In the genomic region with DNA sequence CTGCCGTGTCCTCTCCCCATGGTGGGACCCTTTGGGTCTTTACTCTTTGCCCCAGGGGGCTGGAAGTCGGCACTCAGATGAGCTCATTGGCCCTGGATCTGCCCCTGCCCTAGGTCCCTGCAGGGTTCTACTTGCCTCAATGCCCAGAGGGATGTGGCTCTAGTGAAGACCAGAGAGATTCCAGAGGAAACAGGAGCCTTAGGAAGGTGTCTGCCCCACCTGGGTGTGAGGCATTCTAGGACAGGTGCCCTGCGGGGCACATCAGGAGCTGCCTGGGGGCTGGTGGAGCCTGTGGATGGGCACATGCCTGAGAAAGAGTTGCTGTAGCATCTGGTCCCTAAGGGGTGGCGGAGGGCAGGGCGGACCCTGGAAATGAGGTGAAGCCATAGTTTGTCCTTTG, we compare ENCODE assay signal across 20 cellular contexts.
"Had no signal": no experiment of that assay in that cellular context is flagged by ENCODE, and none has a peak within 500 bp of the region (broad histone marks: within the 10 kb centered on the region; RNA-seq: fewer than 3 reads in every experiment).

No MANE protein-coding gene starts in this region.

- H3K9me3 ChIP-seq: body of pancreas, gastrocnemius medialis, heart left ventricle, ovary, upper lobe of left lung had no signal

- H3K4me1 Mint-ChIP-seq: activated naive CD8-positive, alpha-beta T cell treated with anti-CD3 and anti-CD28 coated beads for 36 hours; central memory CD8-positive, alpha-beta T cell had no signal

- ATAC-seq: activated CD4-positive, CD25-positive, alpha-beta regulatory T cell treated with anti-CD3 and anti-CD28 coated beads, Interleukin-2, amount 50 U/mL, for 24 hours; body of pancreas; gastrocnemius medialis; left colon had no signal

- H3K27ac Mint-ChIP-seq: activated naive CD8-positive, alpha-beta T cell treated with anti-CD3 and anti-CD28 coated beads for 36 hours had no signal

- H3K36me3 Mint-ChIP-seq: activated naive CD8-positive, alpha-beta T cell treated with anti-CD3 and anti-CD28 coated beads for 36 hours had no signal

- H3K27me3 ChIP-seq: body of pancreas, gastrocnemius medialis, heart left ventricle, ovary, upper lobe of left lung had no signal

- H3K36me3 ChIP-seq: gastrocnemius medialis, ovary, upper lobe of left lung had no signal

- H3K4me1 ChIP-seq: body of pancreas, gastrocnemius medialis had no signal

- H3K9me3 Mint-ChIP-seq: activated naive CD8-positive, alpha-beta T cell treated with anti-CD3 and anti-CD28 coated beads for 36 hours; central memory CD8-positive, alpha-beta T cell; neural crest cell had no signal

- H3K4me3 ChIP-seq: body of pancreas, gastrocnemius medialis, heart left ventricle, ovary, upper lobe of left lung had no signal

- H3K27ac ChIP-seq: body of pancreas, gastrocnemius medialis, heart left ventricle, ovary, upper lobe of left lung had no signal

- DNase-seq: activated gamma-delta T cell treated with Interleukin-2 at 50 U/mL for 16 hours; activated naive CD8-positive, alpha-beta T cell treated with anti-CD3 and anti-CD28 coated beads for 36 hours; activated T-cell treated with anti-CD3 and anti-CD28 coated beads, Interleukin-2, amount 50 U/mL, for 48 hours; amygdala; dermis blood vessel endothelial cell; erythroblast; gastrocnemius medialis; midbrain; SIG-M5; stimulated activated CD4-positive, alpha-beta T cell treated with anti-CD3 and anti-CD28 coated beads, Interleukin-15, amount 100 ng/mL, for 24 hours; stimulated activated CD4-positive, alpha-beta T cell treated with anti-CD3 and anti-CD28 coated beads, Interleukin-4, amount 100 ng/mL, for 1 hour; stimulated activated naive CD4-positive, alpha-beta T cell had no signal

- H3K4me3 Mint-ChIP-seq: activated naive CD8-positive, alpha-beta T cell treated with anti-CD3 and anti-CD28 coated beads for 36 hours; central memory CD8-positive, alpha-beta T cell; neural crest cell had no signal
